In the genomic region with DNA sequence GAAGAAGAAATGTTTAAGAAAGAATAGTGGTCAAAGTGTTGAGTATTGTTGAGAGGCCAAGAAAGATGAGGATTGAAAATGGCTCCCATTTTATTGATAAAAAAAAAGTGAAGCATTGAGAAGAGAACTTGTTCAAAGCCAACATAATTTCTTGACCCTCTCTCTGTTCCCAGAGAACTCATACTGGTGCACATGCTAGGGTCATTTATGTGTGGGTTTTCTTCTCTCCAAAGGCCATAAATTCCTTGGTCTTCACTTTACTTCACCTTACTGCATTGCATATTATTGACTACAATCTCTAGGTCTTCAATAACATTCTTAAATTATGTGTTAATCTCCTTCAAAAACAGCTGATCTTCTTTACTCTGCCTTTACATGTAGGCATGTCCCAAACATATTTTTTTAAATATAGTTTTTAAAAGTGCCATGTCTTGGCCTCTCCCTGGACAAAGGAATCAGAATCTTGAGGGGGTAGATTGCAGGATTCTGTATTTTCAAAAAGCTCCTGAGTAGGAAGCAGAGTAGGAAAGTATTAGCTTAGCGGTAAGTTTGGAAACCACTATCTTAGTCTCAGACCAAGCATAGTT, we compare ENCODE assay signal across 15 cellular contexts. TPM values are rescaled to one million over a fixed set of nuclear protein-coding genes. Genes with fewer than 3 reads are reported as not detected.
DNase-seq lines count a peak whose midpoint lies in the region; ATAC-seq and TF ChIP-seq lines count a peak whose summit lies in the region.
"Had no signal": no experiment of that assay in that cellular context is flagged by ENCODE, and none has a peak within 500 bp of the region (broad histone marks: within the 10 kb centered on the region; RNA-seq: fewer than 3 reads in every experiment).

No MANE protein-coding gene starts in this region.

- no peaks in the 10 kb centered on the region for H3K27me3 Mint-ChIP-seq in activated naive CD8-positive, alpha-beta T cell
- no peaks in the 10 kb centered on the region for H3K27me3 Mint-ChIP-seq in activated naive CD8-positive, alpha-beta T cell treated with anti-CD3 and anti-CD28 coated beads, Interleukin-2, amount 50 U/mL, for 24 hours
- H3K27me3 Mint-ChIP-seq in T-helper 17 cell = no peaks in the 10 kb centered on the region
- H3K27me3 Mint-ChIP-seq: memory B cell had no signal

- H3K27ac ChIP-seq in iPS-18a (ENCODE audit: low read length) (no peak overlapping the region), thoracic aorta (no peak overlapping the region)
- H3K27ac ChIP-seq: suprapubic skin had no signal

- TF ChIP-seq CTCF in thoracic aorta (IDR thresholded peaks at IDR 0.05) = no peak

- H3K27me3 ChIP-seq in iPS-18a (ENCODE audit: control insufficient read depth, insufficient read depth, low read length) = peaks cover 8% of the 10 kb centered on the region
- H3K27me3 ChIP-seq in thoracic aorta (replicated peaks; ENCODE audit: insufficient read depth) = no peaks in the 10 kb centered on the region
- H3K27me3 ChIP-seq: suprapubic skin had no signal

- no peaks in the 10 kb centered on the region for H3K9me3 ChIP-seq in T-helper 17 cell (ENCODE audit: control insufficient read depth, low read length, poor library complexity, severe bottlenecking)
- H3K9me3 ChIP-seq in iPS-18a (ENCODE audit: control insufficient read depth, low read depth, low read length) = no peaks in the 10 kb centered on the region
- H3K9me3 ChIP-seq in thoracic aorta = no peaks in the 10 kb centered on the region
- H3K9me3 ChIP-seq: suprapubic skin had no signal

- no peak for ATAC-seq in activated naive CD8-positive, alpha-beta T cell treated with anti-CD3 and anti-CD28 coated beads, Interleukin-2, amount 50 U/mL, for 24 hours
- ATAC-seq in T-helper 17 cell = no peak
- ATAC-seq in thoracic aorta (ENCODE audit: insufficient number of reproducible peaks, low FRiP score, low read depth) = no peak
- no peak for ATAC-seq in HG02981 (IDR thresholded peaks at IDR 0.05; ENCODE audit: unreplicated experiment)
- ATAC-seq: effector memory CD8-positive, alpha-beta T cell had no signal

- peaks cover 19% of the 10 kb centered on the region for H3K36me3 Mint-ChIP-seq in activated naive CD8-positive, alpha-beta T cell
- peaks cover 37% of the 10 kb centered on the region for H3K36me3 Mint-ChIP-seq in activated naive CD8-positive, alpha-beta T cell treated with anti-CD3 and anti-CD28 coated beads, Interleukin-2, amount 50 U/mL, for 24 hours (ENCODE audit: low read depth)
- peaks cover 2% of the 10 kb centered on the region for H3K36me3 Mint-ChIP-seq in T-helper 17 cell (ENCODE audit: low read depth)

- H3K4me1 ChIP-seq in iPS-18a (ENCODE audit: control insufficient read depth, low read depth, low read length) (peaks cover 28% of the 10 kb centered on the region), thoracic aorta (ENCODE audit: control insufficient read depth in 1 of 2, low read depth in 2 of 2) (peaks cover 16 to 28% of the 10 kb centered on the region in 2 donors)

- no peak for DNase-seq in activated naive CD8-positive, alpha-beta T cell treated with anti-CD3 and anti-CD28 coated beads, Interleukin-2, amount 50 U/mL, for 24 hours
- DNase-seq in T-helper 17 cell (no peak), thoracic aorta (ENCODE audit: low spot score) (no peak), retina (no peak), cardiac septum (ENCODE audit: low spot score) (no peak)
- DNase-seq: effector memory CD8-positive, alpha-beta T cell; GF-D8; MV-4-11; NCI-H2081; Right ventricle myocardium superior had no signal

- peak overlapping the region; percentile 88 for H3K4me3 Mint-ChIP-seq in activated naive CD8-positive, alpha-beta T cell
- H3K4me3 Mint-ChIP-seq in activated naive CD8-positive, alpha-beta T cell treated with anti-CD3 and anti-CD28 coated beads, Interleukin-2, amount 50 U/mL, for 24 hours = no peak overlapping the region
- H3K4me3 Mint-ChIP-seq in T-helper 17 cell = no peak overlapping the region

- H3K36me3 ChIP-seq in iPS-18a (ENCODE audit: control insufficient read depth, low read depth, low read length) = no peaks in the 10 kb centered on the region
- no peaks in the 10 kb centered on the region for H3K36me3 ChIP-seq in thoracic aorta
- H3K36me3 ChIP-seq: suprapubic skin had no signal

- H3K9ac ChIP-seq in iPS-18a (ENCODE audit: low read length) = no peak overlapping the region

- peak overlapping the region; percentile 90 for H3K4me3 ChIP-seq in iPS-18a (ENCODE audit: low read length)
- peak overlapping the region; percentile 98 for H3K4me3 ChIP-seq in thoracic aorta

- H3K9me3 Mint-ChIP-seq in activated naive CD8-positive, alpha-beta T cell (ENCODE audit: low read depth) = peaks cover 20% of the 10 kb centered on the region
- H3K9me3 Mint-ChIP-seq in activated naive CD8-positive, alpha-beta T cell treated with anti-CD3 and anti-CD28 coated beads, Interleukin-2, amount 50 U/mL, for 24 hours = peaks cover 34% of the 10 kb centered on the region

- peaks cover 30% of the 10 kb centered on the region for H3K4me1 Mint-ChIP-seq in activated naive CD8-positive, alpha-beta T cell (ENCODE audit: low read depth)
- H3K4me1 Mint-ChIP-seq in activated naive CD8-positive, alpha-beta T cell treated with anti-CD3 and anti-CD28 coated beads, Interleukin-2, amount 50 U/mL, for 24 hours = peaks cover 28% of the 10 kb centered on the region
- peaks cover 13% of the 10 kb centered on the region for H3K4me1 Mint-ChIP-seq in T-helper 17 cell

- intact Hi-C loops in cardiac septum (cut with DNase I) = loop anchor here (10.0 kb wide), 1 partner anchor 271 kb away; the partner anchor contains the start of gene CDADC1

- peak overlapping the region; percentile 95 for H3K27ac Mint-ChIP-seq in activated naive CD8-positive, alpha-beta T cell
- no peak overlapping the region for H3K27ac Mint-ChIP-seq in activated naive CD8-positive, alpha-beta T cell treated with anti-CD3 and anti-CD28 coated beads, Interleukin-2, amount 50 U/mL, for 24 hours
- peak overlapping the region; percentile 89 for H3K27ac Mint-ChIP-seq in T-helper 17 cell

RNA-seq across cellular contexts. Expression of gene FNDC3A, which starts 1.8 kb away (rescaled TPM):
- total RNA-seq in T-helper 17 cell (10 to 100 TPM; 42.8 to 49.2 TPM), thoracic aorta (10 to 100 TPM; 48.2 to 86.3 TPM), cardiac septum (27.3 TPM)
